ENCODE assay signal across 1 cellular context in genomic region chr5:127030259-127031146, GRCh38.
TF ChIP-seq lines count a peak whose summit lies in the region.

Gene MARCHF3, minus strand, starts transcription at chr5:127030558. Its CDS starts 112,387 bp downstream, at chr5:126918171.

TF ChIP-seq in HepG2, 621 proteins besides CTCF, POLR2A, EP300 and RAD21 (continued from another document and continues in another):
- TF ChIP-seq MZF1 (CRISPR knock-in tag; IDR thresholded peaks at IDR 0.05; ENCODE audit: borderline replicate concordance) = no peak
- peak; percentile 86; the same call in 1 of the 2 replicates for TF ChIP-seq KMT2A (CRISPR knock-in tag; IDR thresholded peaks at IDR 0.05)
- no peak for TF ChIP-seq KAT7 (CRISPR knock-in tag; IDR thresholded peaks at IDR 0.05; ENCODE audit: borderline replicate concordance)
- peak; percentile 88 for TF ChIP-seq POGK (CRISPR knock-in tag; conservative IDR thresholded peaks at IDR 0.05)
- no peak; the same call in 1 of the 2 replicates for TF ChIP-seq HDAC2 (CRISPR knock-in tag; IDR thresholded peaks at IDR 0.05)
- TF ChIP-seq TBL1XR1 (IDR thresholded peaks at IDR 0.05; ENCODE audit: borderline replicate concordance, low read length, partially characterized antibody) = no peak
- TF ChIP-seq SIX4 (CRISPR knock-in tag; IDR thresholded peaks at IDR 0.05) = 0 out of 2 replicates have a peak, but pooled peaks have one; percentile 23
- no peak for TF ChIP-seq JDP2 (CRISPR knock-in tag; IDR thresholded peaks at IDR 0.05; ENCODE audit: borderline replicate concordance)
- no peak for TF ChIP-seq ZNF644 (CRISPR knock-in tag; IDR thresholded peaks at IDR 0.05; ENCODE audit: low read depth)
- TF ChIP-seq ZNF567 (CRISPR knock-in tag; IDR thresholded peaks at IDR 0.05; ENCODE audit: borderline replicate concordance) = no peak; the same call in 1 of the 2 replicates
- TF ChIP-seq, protein P1, sequence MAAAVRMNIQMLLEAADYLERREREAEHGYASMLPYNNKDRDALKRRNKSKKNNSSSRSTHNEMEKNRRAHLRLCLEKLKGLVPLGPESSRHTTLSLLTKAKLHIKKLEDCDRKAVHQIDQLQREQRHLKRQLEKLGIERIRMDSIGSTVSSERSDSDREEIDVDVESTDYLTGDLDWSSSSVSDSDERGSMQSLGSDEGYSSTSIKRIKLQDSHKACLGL (CRISPR knock-in tag; IDR thresholded peaks at IDR 0.05) = peak; percentile 63
- TF ChIP-seq CBX2 (IDR thresholded peaks at IDR 0.05; ENCODE audit: low read depth, low read length) = no peak
- TF ChIP-seq CBX2 (CRISPR knock-in tag; IDR thresholded peaks at IDR 0.05; ENCODE audit: low read depth) = no peak
- no peak for TF ChIP-seq ARNT (IDR thresholded peaks at IDR 0.05)
- TF ChIP-seq HNF4G (IDR thresholded peaks at IDR 0.05; ENCODE audit: borderline replicate concordance, low read depth, low read length) = no peak; the same call in 1 of the 2 replicates
- peak; percentile 46; the same call in 1 of the 2 replicates for TF ChIP-seq HNF4G (CRISPR knock-in tag; IDR thresholded peaks at IDR 0.05; ENCODE audit: borderline replicate concordance, low read depth)
- TF ChIP-seq AKNA (CRISPR knock-in tag; IDR thresholded peaks at IDR 0.05; ENCODE audit: borderline replicate concordance) = 0 out of 2 replicates have a peak, but pooled peaks have one; percentile 35
- TF ChIP-seq ZNF891 (CRISPR knock-in tag; IDR thresholded peaks at IDR 0.05) = no peak
- peak; percentile 47 for TF ChIP-seq ZNF703 (CRISPR knock-in tag; IDR thresholded peaks at IDR 0.05; ENCODE audit: borderline replicate concordance)
- TF ChIP-seq ZNF510 (CRISPR knock-in tag; IDR thresholded peaks at IDR 0.05; ENCODE audit: low read depth) = peak; percentile 45; the same call in 1 of the 2 replicates
- TF ChIP-seq TRAFD1 (CRISPR knock-in tag; IDR thresholded peaks at IDR 0.05; ENCODE audit: borderline replicate concordance) = no peak
- TF ChIP-seq TMF1 (CRISPR knock-in tag; IDR thresholded peaks at IDR 0.05; ENCODE audit: low read depth) = peak; percentile 70; the same call in 1 of the 2 replicates
- TF ChIP-seq ZNF776 (CRISPR knock-in tag; IDR thresholded peaks at IDR 0.05) = no peak; the same call in 1 of the 2 replicates
- TF ChIP-seq, protein P2, sequence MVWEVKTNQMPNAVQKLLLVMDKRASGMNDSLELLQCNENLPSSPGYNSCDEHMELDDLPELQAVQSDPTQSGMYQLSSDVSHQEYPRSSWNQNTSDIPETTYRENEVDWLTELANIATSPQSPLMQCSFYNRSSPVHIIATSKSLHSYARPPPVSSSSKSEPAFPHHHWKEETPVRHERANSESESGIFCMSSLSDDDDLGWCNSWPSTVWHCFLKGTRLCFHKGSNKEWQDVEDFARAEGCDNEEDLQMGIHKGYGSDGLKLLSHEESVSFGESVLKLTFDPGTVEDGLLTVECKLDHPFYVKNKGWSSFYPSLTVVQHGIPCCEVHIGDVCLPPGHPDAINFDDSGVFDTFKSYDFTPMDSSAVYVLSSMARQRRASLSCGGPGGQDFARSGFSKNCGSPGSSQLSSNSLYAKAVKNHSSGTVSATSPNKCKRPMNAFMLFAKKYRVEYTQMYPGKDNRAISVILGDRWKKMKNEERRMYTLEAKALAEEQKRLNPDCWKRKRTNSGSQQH (CRISPR knock-in tag; IDR thresholded peaks at IDR 0.05; ENCODE audit: low read depth) = 0 out of 2 replicates have a peak, but pooled peaks have one; percentile 55
- TF ChIP-seq DDIT3 (CRISPR knock-in tag; IDR thresholded peaks at IDR 0.05) = no peak
- no peak for TF ChIP-seq ZNF354B (CRISPR knock-in tag; IDR thresholded peaks at IDR 0.05)
- TF ChIP-seq REPIN1 (CRISPR knock-in tag; IDR thresholded peaks at IDR 0.05; ENCODE audit: borderline replicate concordance, low read depth) = peak; percentile 68; the same call in 1 of the 2 replicates
- peak; percentile 39; the same call in 1 of the 2 replicates for TF ChIP-seq ZNF724P (CRISPR knock-in tag; IDR thresholded peaks at IDR 0.05; ENCODE audit: borderline replicate concordance)
- no peak for TF ChIP-seq SUZ12 (IDR thresholded peaks at IDR 0.05; ENCODE audit: low read depth, low read length)
- TF ChIP-seq BCL6 (CRISPR knock-in tag; IDR thresholded peaks at IDR 0.05) = peak; percentile 55
- 0 out of 2 replicates have a peak, but pooled peaks have one; percentile 45 for TF ChIP-seq GFI1 (CRISPR knock-in tag; IDR thresholded peaks at IDR 0.05; ENCODE audit: borderline replicate concordance)
- TF ChIP-seq, protein P3, sequence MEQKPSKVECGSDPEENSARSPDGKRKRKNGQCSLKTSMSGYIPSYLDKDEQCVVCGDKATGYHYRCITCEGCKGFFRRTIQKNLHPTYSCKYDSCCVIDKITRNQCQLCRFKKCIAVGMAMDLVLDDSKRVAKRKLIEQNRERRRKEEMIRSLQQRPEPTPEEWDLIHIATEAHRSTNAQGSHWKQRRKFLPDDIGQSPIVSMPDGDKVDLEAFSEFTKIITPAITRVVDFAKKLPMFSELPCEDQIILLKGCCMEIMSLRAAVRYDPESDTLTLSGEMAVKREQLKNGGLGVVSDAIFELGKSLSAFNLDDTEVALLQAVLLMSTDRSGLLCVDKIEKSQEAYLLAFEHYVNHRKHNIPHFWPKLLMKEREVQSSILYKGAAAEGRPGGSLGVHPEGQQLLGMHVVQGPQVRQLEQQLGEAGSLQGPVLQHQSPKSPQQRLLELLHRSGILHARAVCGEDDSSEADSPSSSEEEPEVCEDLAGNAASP (CRISPR knock-in tag; IDR thresholded peaks at IDR 0.05; ENCODE audit: borderline replicate concordance) = no peak; the same call in 1 of the 2 replicates
- no peak; the same call in 1 of the 2 replicates for TF ChIP-seq NRL (CRISPR knock-in tag; IDR thresholded peaks at IDR 0.05; ENCODE audit: borderline replicate concordance)
- TF ChIP-seq NCOR1 (IDR thresholded peaks at IDR 0.05; ENCODE audit: borderline replicate concordance, low read length) = no peak
- TF ChIP-seq PCBP1 (IDR thresholded peaks at IDR 0.05; ENCODE audit: borderline replicate concordance, low read depth, low read length) = no peak
- no peak for TF ChIP-seq CENPT (CRISPR knock-in tag; IDR thresholded peaks at IDR 0.05; ENCODE audit: low read depth)
- TF ChIP-seq NONO (IDR thresholded peaks at IDR 0.05) = no peak
- TF ChIP-seq NONO (CRISPR knock-in tag; conservative IDR thresholded peaks at IDR 0.05) = peak; percentile 74; the same call in 1 of the 2 replicates
- no peak; the same call in 1 of the 2 replicates for TF ChIP-seq ISX (CRISPR knock-in tag; conservative IDR thresholded peaks at IDR 0.05)
- TF ChIP-seq, protein P4, sequence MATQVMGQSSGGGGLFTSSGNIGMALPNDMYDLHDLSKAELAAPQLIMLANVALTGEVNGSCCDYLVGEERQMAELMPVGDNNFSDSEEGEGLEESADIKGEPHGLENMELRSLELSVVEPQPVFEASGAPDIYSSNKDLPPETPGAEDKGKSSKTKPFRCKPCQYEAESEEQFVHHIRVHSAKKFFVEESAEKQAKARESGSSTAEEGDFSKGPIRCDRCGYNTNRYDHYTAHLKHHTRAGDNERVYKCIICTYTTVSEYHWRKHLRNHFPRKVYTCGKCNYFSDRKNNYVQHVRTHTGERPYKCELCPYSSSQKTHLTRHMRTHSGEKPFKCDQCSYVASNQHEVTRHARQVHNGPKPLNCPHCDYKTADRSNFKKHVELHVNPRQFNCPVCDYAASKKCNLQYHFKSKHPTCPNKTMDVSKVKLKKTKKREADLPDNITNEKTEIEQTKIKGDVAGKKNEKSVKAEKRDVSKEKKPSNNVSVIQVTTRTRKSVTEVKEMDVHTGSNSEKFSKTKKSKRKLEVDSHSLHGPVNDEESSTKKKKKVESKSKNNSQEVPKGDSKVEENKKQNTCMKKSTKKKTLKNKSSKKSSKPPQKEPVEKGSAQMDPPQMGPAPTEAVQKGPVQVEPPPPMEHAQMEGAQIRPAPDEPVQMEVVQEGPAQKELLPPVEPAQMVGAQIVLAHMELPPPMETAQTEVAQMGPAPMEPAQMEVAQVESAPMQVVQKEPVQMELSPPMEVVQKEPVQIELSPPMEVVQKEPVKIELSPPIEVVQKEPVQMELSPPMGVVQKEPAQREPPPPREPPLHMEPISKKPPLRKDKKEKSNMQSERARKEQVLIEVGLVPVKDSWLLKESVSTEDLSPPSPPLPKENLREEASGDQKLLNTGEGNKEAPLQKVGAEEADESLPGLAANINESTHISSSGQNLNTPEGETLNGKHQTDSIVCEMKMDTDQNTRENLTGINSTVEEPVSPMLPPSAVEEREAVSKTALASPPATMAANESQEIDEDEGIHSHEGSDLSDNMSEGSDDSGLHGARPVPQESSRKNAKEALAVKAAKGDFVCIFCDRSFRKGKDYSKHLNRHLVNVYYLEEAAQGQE (IDR thresholded peaks at IDR 0.05; ENCODE audit: borderline replicate concordance in 1 of 2, low read depth in 1 of 2, low read length in 2 of 2) = no peak; a peak in 1 of 4 replicates
- no peak for TF ChIP-seq GMEB2 (CRISPR knock-in tag; IDR thresholded peaks at IDR 0.05; ENCODE audit: low read depth)
- no peak for TF ChIP-seq ZNF615 (CRISPR knock-in tag; IDR thresholded peaks at IDR 0.05; ENCODE audit: borderline replicate concordance)
- peak; percentile 89 for TF ChIP-seq CREB1 (IDR thresholded peaks at IDR 0.05)
- TF ChIP-seq CREB1 (CRISPR knock-in tag; IDR thresholded peaks at IDR 0.05) = no peak
- peak; percentile 49 for TF ChIP-seq ASH2L (IDR thresholded peaks at IDR 0.05; ENCODE audit: insufficient read length, low read depth, low read length)
- TF ChIP-seq, protein P5, sequence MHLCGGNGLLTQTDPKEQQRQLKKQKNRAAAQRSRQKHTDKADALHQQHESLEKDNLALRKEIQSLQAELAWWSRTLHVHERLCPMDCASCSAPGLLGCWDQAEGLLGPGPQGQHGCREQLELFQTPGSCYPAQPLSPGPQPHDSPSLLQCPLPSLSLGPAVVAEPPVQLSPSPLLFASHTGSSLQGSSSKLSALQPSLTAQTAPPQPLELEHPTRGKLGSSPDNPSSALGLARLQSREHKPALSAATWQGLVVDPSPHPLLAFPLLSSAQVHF (CRISPR knock-in tag; IDR thresholded peaks at IDR 0.05) = peak; percentile 76
- TF ChIP-seq THAP11 (CRISPR knock-in tag; IDR thresholded peaks at IDR 0.05) = peak; percentile 45; the same call in 1 of the 2 replicates
